16 cellular contexts compared by ENCODE assay signal in genomic region chr7:5774790-5775189, GRCh38. TPM values are rescaled to one million over a fixed set of nuclear protein-coding genes. Genes with fewer than 3 reads are reported as not detected.
DNase-seq lines count a peak whose midpoint lies in the region; ATAC-seq, FAIRE-seq and TF ChIP-seq lines count a peak whose summit lies in the region.
"Had no signal": no experiment of that assay in that cellular context is flagged by ENCODE, and none has a peak within 500 bp of the region (broad histone marks: within the 10 kb centered on the region; RNA-seq: fewer than 3 reads in every experiment).

No MANE protein-coding gene starts in this region.

- no peak for TF ChIP-seq RAD21 in GM12878 (IDR thresholded peaks at IDR 0.05; ENCODE audit: insufficient read depth, low read depth, low read length)

- no peak for TF ChIP-seq CTCF in Loucy (conservative IDR thresholded peaks at IDR 0.05; ENCODE audit: low read length)
- no peak for TF ChIP-seq CTCF in GM12878 (IDR thresholded peaks at IDR 0.05 in 2 of 3, conservative IDR thresholded peaks at IDR 0.05 in 1 of 3; ENCODE audit: control insufficient read depth in 2 of 3, extremely low read depth in 1 of 3, insufficient read depth in 1 of 3, low read depth in 3 of 3, low read length in 3 of 3)
- no peak for TF ChIP-seq CTCF in type B pancreatic cell (conservative IDR thresholded peaks at IDR 0.05)

- ATAC-seq in GM12878 (no peak), left colon (no peak)
- peak; percentile 48 to 52 for ATAC-seq in stimulated activated naive B cell treated with anti-CD40 and anti-IgM and Interleukin-4, amounts not matched to agents 10 μg/mL and 1 μg/mL and 100 μg/mL, for 72 hours (replicated peaks)
- ATAC-seq: pancreas had no signal

- H3K9me3 ChIP-seq in Loucy (ENCODE audit: insufficient read depth, low read depth, low read length) (no peaks in the 10 kb centered on the region), GM12878 (replicated peaks; ENCODE audit: control insufficient read depth, insufficient read depth, low read length) (no peaks in the 10 kb centered on the region)
- H3K9me3 ChIP-seq: pancreas had no signal

- H3K36me3 ChIP-seq in Loucy (ENCODE audit: insufficient read depth, low read length) (no peaks in the 10 kb centered on the region), GM12878 (ENCODE audit: control insufficient read depth in 2 of 2, insufficient read depth in 2 of 2, low read length in 1 of 2) (peaks cover 0 to 5% of the 10 kb centered on the region in 2 experiments; a peak in 1 of 4 replicates)
- H3K36me3 ChIP-seq: pancreas had no signal

- H4K20me1 ChIP-seq in Loucy (ENCODE audit: insufficient read depth, low read length, poor library complexity, severe bottlenecking): peaks cover 82% of the 10 kb centered on the region
- H4K20me1 ChIP-seq in GM12878 (ENCODE audit: control insufficient read depth, insufficient read depth): peaks cover 3% of the 10 kb centered on the region; the same call in 1 of the 2 replicates

- CTCF ChIA-PET in activated naive CD4-positive, alpha-beta T cell treated with anti-CD3 and anti-CD28 coated beads for 36 hours (lab: Charles Lee): interaction anchor here (1.1 kb wide), 1 partner anchor 53 kb away, joined by 4 read pairs; no protein-coding TSS in a partner anchor
- CTCF ChIA-PET in GM12878 (lab: Yijun Ruan, JAX): interaction anchor here (1.1 to 1.5 kb wide), 2 partner anchors 53 to 109 kb away, joined by 3 to 6 read pairs; no protein-coding TSS in a partner anchor

- no peak overlapping the region for H3K4me3 Mint-ChIP-seq in activated naive CD4-positive, alpha-beta T cell treated with anti-CD3 and anti-CD28 coated beads for 36 hours
- no peak overlapping the region for H3K4me3 Mint-ChIP-seq in stimulated activated naive B cell treated with anti-CD40 and anti-IgM and Interleukin-4, amounts not matched to agents 10 μg/mL and 1 μg/mL and 100 μg/mL, for 72 hours
- no peak overlapping the region for H3K4me3 Mint-ChIP-seq in type B pancreatic cell

- no peaks in the 10 kb centered on the region for H3F3A ChIP-seq in Loucy (ENCODE audit: low read depth)

- no peak for TF ChIP-seq EP300 in GM12878 (IDR thresholded peaks at IDR 0.05; ENCODE audit: borderline replicate concordance in 1 of 2, control insufficient read depth in 1 of 2, low read depth in 2 of 2, low read length in 2 of 2)

- FAIRE-seq in GM12878 (lab: Jason Lieb, UNC): no peak
- FAIRE-seq: pancreas had no signal

- peaks cover 100% of the 10 kb centered on the region for H3K79me2 ChIP-seq in Loucy (ENCODE audit: insufficient read depth, low read length)
- peaks cover 61% of the 10 kb centered on the region for H3K79me2 ChIP-seq in GM12878 (ENCODE audit: control insufficient read depth, insufficient read depth, low read length)

- BruUV-seq in GM12878 (replicated peaks; lab: Mats Ljungman, UMichigan): no TSS peak

- peak overlapping the region; percentile 52 for H3K4me2 ChIP-seq in Loucy (ENCODE audit: low read depth, low read length, poor library complexity, severe bottlenecking)
- peak overlapping the region; percentile 36; the same call in 1 of the 2 replicates for H3K4me2 ChIP-seq in GM12878 (ENCODE audit: control insufficient read depth, insufficient read depth)
- H3K4me2 ChIP-seq: KMS-11 had no signal

- peak overlapping the region; percentile 39 for H3K9ac ChIP-seq in Loucy (ENCODE audit: low read depth, low read length, poor library complexity, severe bottlenecking)
- H3K9ac ChIP-seq in GM12878 (ENCODE audit: control insufficient read depth, insufficient read depth, low read length): no peak overlapping the region
- H3K9ac ChIP-seq: KMS-11 had no signal

- H3K9me3 Mint-ChIP-seq in activated naive CD4-positive, alpha-beta T cell treated with anti-CD3 and anti-CD28 coated beads for 36 hours: no peaks in the 10 kb centered on the region
- H3K9me3 Mint-ChIP-seq in stimulated activated naive B cell treated with anti-CD40 and anti-IgM and Interleukin-4, amounts not matched to agents 10 μg/mL and 1 μg/mL and 100 μg/mL, for 72 hours: no peaks in the 10 kb centered on the region
- no peaks in the 10 kb centered on the region for H3K9me3 Mint-ChIP-seq in type B pancreatic cell

- in situ Hi-C loops in GM12878 (cut with MboI): no loop called here

- no peak for TF ChIP-seq POLR2A in GM12878 (IDR thresholded peaks at IDR 0.05; ENCODE audit: low read depth, low read length)

- H3K4me3 ChIP-seq in Loucy (ENCODE audit: low read length, poor library complexity, severe bottlenecking) (peak overlapping the region; percentile 2), GM12878 (no peak overlapping the region)
- H3K4me3 ChIP-seq: pancreas had no signal

- WGBS in GM12878 (ENCODE audit: insufficient coverage, insufficient replicate concordance, low lambda C conversion rate, missing lambda C conversion rate): 98% methylated on average over 5 of the region's 5 CpGs

- no peaks in the 10 kb centered on the region for H3K27me3 Mint-ChIP-seq in activated naive CD4-positive, alpha-beta T cell treated with anti-CD3 and anti-CD28 coated beads for 36 hours (ENCODE audit: low read depth)
- H3K27me3 Mint-ChIP-seq in stimulated activated naive B cell treated with anti-CD40 and anti-IgM and Interleukin-4, amounts not matched to agents 10 μg/mL and 1 μg/mL and 100 μg/mL, for 72 hours: no peaks in the 10 kb centered on the region
- no peaks in the 10 kb centered on the region for H3K27me3 Mint-ChIP-seq in type B pancreatic cell

- RAD21 ChIA-PET in GM12878 (lab: Charles Lee; ENCODE audit: unreplicated experiment): no interaction called here

- SMC1A ChIA-PET in GM12878 (lab: Charles Lee; ENCODE audit: uncharacterized antibody, unreplicated experiment): no interaction called here

- peak; percentile 38 for DNase-seq in activated naive CD4-positive, alpha-beta T cell treated with anti-CD3 and anti-CD28 coated beads for 36 hours
- no peak for DNase-seq in activated naive CD4-positive, alpha-beta T cell treated with anti-CD3 and anti-CD28 coated beads, Interleukin-2, amount 50 U/mL, for 16 hours
- DNase-seq in GM12878 (ENCODE audit: low read depth, low spot score) (no peak), type B pancreatic cell (ENCODE audit: extremely low spot score, unreplicated experiment) (no peak), left colon (no peak), H4 (ENCODE audit: low spot score) (no peak)
- DNase-seq in stimulated activated naive B cell treated with anti-CD40 and anti-IgM and Interleukin-4, amounts not matched to agents 10 μg/mL and 1 μg/mL and 100 μg/mL, for 72 hours: no peak
- DNase-seq: caudate nucleus, hypothalamus, NCI-H1417 treated with DMSO at 0.1 percent for 48 hours, pancreas, SHP77, T-helper 9 cell had no signal

- H3K9me2 ChIP-seq in Loucy (replicated peaks; ENCODE audit: low read depth, low read length): no peaks in the 10 kb centered on the region

- peaks cover 58% of the 10 kb centered on the region for H3K4me1 ChIP-seq in Loucy (ENCODE audit: insufficient read depth, low read length, poor library complexity, severe bottlenecking)
- peaks cover 6% of the 10 kb centered on the region; the same call in 1 of the 2 replicates for H3K4me1 ChIP-seq in GM12878 (ENCODE audit: control insufficient read depth, insufficient read depth, low read length)

- H3K27ac ChIP-seq in GM12878 (ENCODE audit: control insufficient read depth, insufficient read depth): no peak overlapping the region
- H3K27ac ChIP-seq: HL-60, KMS-11, pancreas had no signal

- peaks cover 68% of the 10 kb centered on the region for H3K4me1 Mint-ChIP-seq in activated naive CD4-positive, alpha-beta T cell treated with anti-CD3 and anti-CD28 coated beads for 36 hours (ENCODE audit: low read depth)
- H3K4me1 Mint-ChIP-seq in stimulated activated naive B cell treated with anti-CD40 and anti-IgM and Interleukin-4, amounts not matched to agents 10 μg/mL and 1 μg/mL and 100 μg/mL, for 72 hours: peaks cover 25 to 70% of the 10 kb centered on the region in 2 donors
- peaks cover 17% of the 10 kb centered on the region for H3K4me1 Mint-ChIP-seq in type B pancreatic cell (ENCODE audit: unreplicated experiment)

- POLR2A ChIA-PET in GM12878 (lab: Charles Lee): no interaction called here

- peaks cover 14% of the 10 kb centered on the region for H3K36me3 Mint-ChIP-seq in activated naive CD4-positive, alpha-beta T cell treated with anti-CD3 and anti-CD28 coated beads for 36 hours (ENCODE audit: low read depth)
- H3K36me3 Mint-ChIP-seq in stimulated activated naive B cell treated with anti-CD40 and anti-IgM and Interleukin-4, amounts not matched to agents 10 μg/mL and 1 μg/mL and 100 μg/mL, for 72 hours: peaks cover 24 to 41% of the 10 kb centered on the region in 2 donors
- peaks cover 18% of the 10 kb centered on the region for H3K36me3 Mint-ChIP-seq in type B pancreatic cell

- peak overlapping the region; percentile 74 for H3K27ac Mint-ChIP-seq in activated naive CD4-positive, alpha-beta T cell treated with anti-CD3 and anti-CD28 coated beads for 36 hours
- H3K27ac Mint-ChIP-seq in stimulated activated naive B cell treated with anti-CD40 and anti-IgM and Interleukin-4, amounts not matched to agents 10 μg/mL and 1 μg/mL and 100 μg/mL, for 72 hours: peak overlapping the region; percentile 69
- no peak overlapping the region for H3K27ac Mint-ChIP-seq in type B pancreatic cell

- H2AFZ ChIP-seq in Loucy (ENCODE audit: low read length) (no peak overlapping the region), GM12878 (ENCODE audit: control insufficient read depth, low read depth, low read length) (no peak overlapping the region)

- H3K27me3 ChIP-seq in Loucy (ENCODE audit: insufficient read depth, low read length, poor library complexity, severe bottlenecking) (no peaks in the 10 kb centered on the region), GM12878 (replicated peaks in 1 of 2; ENCODE audit: control insufficient read depth in 2 of 2, insufficient read depth in 2 of 2, low read length in 1 of 2) (no peaks in the 10 kb centered on the region)
- H3K27me3 ChIP-seq: pancreas had no signal

- intact Hi-C loops in activated naive CD4-positive, alpha-beta T cell treated with anti-CD3 and anti-CD28 coated beads for 36 hours (cut with micrococcal nuclease): loop anchor here (10.0 kb wide), 1 partner anchor 1870 kb away; the partner anchor contains the start of gene UMAD1
- intact Hi-C loops in GM12878 (cut with micrococcal nuclease; ENCODE audit: unreplicated experiment) (no loop called here), left colon (cut with DNase I, micrococcal nuclease) (no loop called here)

RNA-seq across cellular contexts. Expression of gene RNF216, which starts 6.7 kb away (rescaled TPM):
- total RNA-seq in activated naive CD4-positive, alpha-beta T cell treated with anti-CD3 and anti-CD28 coated beads for 36 hours: 10 to 100 TPM; 32.0 to 32.5 TPM
- total RNA-seq in GM12878 (2013; cell fraction: nucleolus; rRNA removed): 144 and 148 TPM in 2 replicates
- 20.1 and 21.3 TPM in 2 replicates for total RNA-seq in GM12878 (2014; rRNA removed)
- 19.6 and 20.3 TPM in 2 replicates for total RNA-seq in GM12878 (2014; rRNA removed; fragmentation: Illumina TruSeq; extraction: Trizol)
- total RNA-seq in GM12878 (2021): 26.0 and 29.5 TPM in 2 replicates
- 9.6 TPM for polyA plus RNA-seq in GM12878 (2011; ENCODE audit: low read depth)
- 24.6 and 25.0 TPM in 2 replicates for polyA plus RNA-seq in GM12878 (2011; rRNA removed)
- polyA plus RNA-seq in GM12878 (2011; cell fraction: cytosol; rRNA removed): 19.0 and 22.6 TPM in 2 replicates
- 48.7 and 54.4 TPM in 2 replicates for polyA plus RNA-seq in GM12878 (2011; cell fraction: nucleus; rRNA removed)
- 17.0 and 18.8 TPM in 2 replicates for polyA plus RNA-seq in GM12878 (2012)
- polyA plus RNA-seq in GM12878 (2014; fragmentation: Illumina TruSeq; extraction: Trizol): 20.3 and 24.9 TPM in 2 replicates
- polyA plus RNA-seq in GM12878 (2014; fragmentation: Nextera tagmentation; extraction: Ambion mirVana): 1 to 10 TPM; 3.6 to 6.3 TPM
- polyA plus RNA-seq in GM12878 (2014; rRNA removed): 25.2 and 26.1 TPM in 2 replicates
- polyA plus RNA-seq in GM12878 (2016; fragmentation: Nextera tagmentation; extraction: Ambion mirVana): 10 to 100 TPM; 30.0 to 31.1 TPM
- 36.9 and 45.2 TPM in 2 replicates for polyA minus RNA-seq in GM12878 (2011; rRNA and poly(A)+ RNA removed)
- 15.3 and 16.0 TPM in 2 replicates for polyA minus RNA-seq in GM12878 (2011; cell fraction: cytosol; rRNA and poly(A)+ RNA removed)
- 36.9 and 46.5 TPM in 2 replicates for polyA minus RNA-seq in GM12878 (2011; cell fraction: nucleus; rRNA and poly(A)+ RNA removed)
- total RNA-seq in type B pancreatic cell (ENCODE audit: low replicate concordance): 26.9 and 35.8 TPM in 2 replicates
- total RNA-seq in left colon: 10 to 100 TPM; 18.9 TPM
- total RNA-seq in H4 (2014; rRNA removed; shearing (Covaris generic)): 60.5 and 65.4 TPM in 2 replicates

Comparison
In these comparisons a context has a peak if more than half of its experiments do, and no peak if none do; other contexts are left out.
1. ATAC-seq: peak in stimulated activated naive B cell treated with anti-CD40 and anti-IgM and Interleukin-4, amounts not matched to agents 10 μg/mL and 1 μg/mL and 100 μg/mL, for 72 hours (2 of 2); none in GM12878 (single experiment) and left colon (single experiment).